Comparison of ENCODE assay signal across 37 cellular contexts in the genomic region with DNA sequence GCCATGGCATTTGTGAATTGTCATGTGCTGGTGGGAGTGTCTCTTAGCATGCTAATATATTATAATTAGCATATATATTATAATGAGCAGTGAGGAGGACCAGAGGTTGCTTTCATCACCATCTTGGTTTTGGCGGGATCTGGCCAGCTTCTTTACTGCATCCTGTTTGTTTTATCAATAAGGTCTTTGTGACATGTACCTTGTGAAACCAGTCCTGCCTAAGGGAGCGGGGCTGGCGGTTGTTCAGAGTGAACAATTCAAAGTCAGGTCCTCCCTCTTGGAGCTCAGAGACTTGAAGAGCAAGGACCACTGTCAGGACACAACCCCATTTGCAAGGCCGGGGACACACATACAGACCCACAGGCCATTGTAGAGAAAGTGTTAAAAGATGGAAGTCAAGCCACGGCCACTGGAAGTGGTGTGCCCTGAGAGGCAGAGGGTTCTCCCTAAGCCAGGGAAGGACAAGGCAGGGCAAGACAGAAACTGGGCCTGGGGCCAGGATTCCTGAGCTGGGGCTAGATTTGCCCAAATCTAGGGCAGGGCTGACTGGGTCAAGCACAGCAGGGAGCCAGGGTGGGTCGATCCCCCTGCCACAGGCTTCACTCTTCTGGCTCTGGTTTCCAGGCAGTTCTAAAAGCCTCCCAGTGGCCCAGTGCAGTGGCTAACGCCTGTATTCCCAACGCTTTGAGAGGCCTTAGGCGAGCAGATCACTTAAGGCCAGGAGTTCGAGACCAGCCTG. TPM values are rescaled to one million over a fixed set of nuclear protein-coding genes. Genes with fewer than 3 reads are reported as not detected.
"Had no signal": no experiment of that assay in that cellular context is flagged by ENCODE, and none has a peak within 500 bp of the region (broad histone marks: within the 10 kb centered on the region; RNA-seq: fewer than 3 reads in every experiment).

No MANE protein-coding gene starts in this region.

- H3K4me2 ChIP-seq: hepatocyte had no signal

- DNase-seq: activated CD4-positive, alpha-beta T cell treated with anti-CD3 and anti-CD28 coated beads, Interleukin-2, amount 10 ng/mL, durations not matched to agents 24 days and 14 days; activated naive CD4-positive, alpha-beta T cell; activated naive CD8-positive, alpha-beta T cell treated with anti-CD3 and anti-CD28 coated beads for 36 hours; activated T-cell treated with anti-CD3 and anti-CD28 coated beads for 4 hours; activated T-cell treated with anti-CD3 and anti-CD28 coated beads, Interleukin-2, amount 50 U/mL, for 72 hours; brain microvascular endothelial cell; effector memory CD8-positive, alpha-beta T cell; erythroblast; left cardiac atrium; left ventricle myocardium superior; mucosa of descending colon; ovary; retina; stimulated activated CD4-positive, alpha-beta T cell treated with anti-CD3 and anti-CD28 coated beads, Interleukin-1b, Interleukin-23, amount 100 ng/mL, for 48 hours; stimulated activated CD4-positive, alpha-beta T cell treated with anti-CD3 and anti-CD28 coated beads, Interleukin-4, amount 100 ng/mL, for 4 hours; stimulated activated CD8-positive, alpha-beta memory T cell treated with anti-CD3 and anti-CD28 coated beads, Interleukin-4, amount 100 ng/mL, for 48 hours; SW 1271; T-helper 9 cell; tibial artery; WERI-Rb-1 had no signal

- H3K79me2 ChIP-seq: hepatocyte had no signal

- ATAC-seq: activated CD4-positive, CD25-positive, alpha-beta regulatory T cell treated with anti-CD3 and anti-CD28 coated beads, Interleukin-2, amount 50 U/mL, for 24 hours; effector memory CD8-positive, alpha-beta T cell; gastroesophageal sphincter; left cardiac atrium; left ventricle myocardium superior; mucosa of descending colon; sciatic nerve; stimulated activated memory B cell treated with anti-CD40 and anti-IgM and Interleukin-4, amounts not matched to agents 10 μg/mL and 1 μg/mL and 100 μg/mL, for 72 hours had no signal

- H3K4me1 Mint-ChIP-seq: stimulated activated memory B cell treated with anti-CD40 and anti-IgM and Interleukin-4, amounts not matched to agents 10 μg/mL and 1 μg/mL and 100 μg/mL, for 72 hours had no signal

- H3K27me3 Mint-ChIP-seq: activated naive CD8-positive, alpha-beta T cell treated with anti-CD3 and anti-CD28 coated beads for 36 hours had no signal

- H3K9me3 Mint-ChIP-seq: activated CD4-positive, alpha-beta T cell treated with anti-CD3 and anti-CD28 coated beads, Interleukin-2, amount 10 ng/mL, durations not matched to agents 24 days and 14 days; activated T-cell treated with anti-CD3 and anti-CD28 coated beads, Interleukin-2, amount 50 U/mL, for 72 hours; effector memory CD8-positive, alpha-beta T cell; nephron; stimulated activated memory B cell treated with anti-CD40 and anti-IgM and Interleukin-4, amounts not matched to agents 10 μg/mL and 1 μg/mL and 100 μg/mL, for 72 hours; T-helper 1 cell treated with Interleukin-12 subunit alpha and Interleukin-12 subunit beta and Interleukin-4 antibody, amounts not matched to agents 30 μg/mL and 1 μg/mL, for 36 hours had no signal

- H3K4me1 ChIP-seq: ascending aorta, gastroesophageal sphincter, suprapubic skin, tibial artery had no signal

- H3K27ac Mint-ChIP-seq: activated CD4-positive, alpha-beta T cell treated with anti-CD3 and anti-CD28 coated beads, Interleukin-2, amount 10 ng/mL, durations not matched to agents 24 days and 14 days; activated naive CD8-positive, alpha-beta T cell treated with anti-CD3 and anti-CD28 coated beads for 36 hours; activated T-cell treated with anti-CD3 and anti-CD28 coated beads, Interleukin-2, amount 50 U/mL, for 72 hours; effector memory CD8-positive, alpha-beta T cell; progenitor cell of endocrine pancreas; stimulated activated memory B cell treated with anti-CD40 and anti-IgM and Interleukin-4, amounts not matched to agents 10 μg/mL and 1 μg/mL and 100 μg/mL, for 72 hours; T-helper 1 cell treated with Interleukin-12 subunit alpha and Interleukin-12 subunit beta and Interleukin-4 antibody, amounts not matched to agents 30 μg/mL and 1 μg/mL, for 36 hours had no signal

- H3K4me3 Mint-ChIP-seq: activated CD4-positive, alpha-beta T cell treated with anti-CD3 and anti-CD28 coated beads, Interleukin-2, amount 10 ng/mL, durations not matched to agents 24 days and 14 days; activated naive CD8-positive, alpha-beta T cell treated with anti-CD3 and anti-CD28 coated beads for 36 hours; activated T-cell treated with anti-CD3 and anti-CD28 coated beads, Interleukin-2, amount 50 U/mL, for 72 hours; effector memory CD8-positive, alpha-beta T cell; nephron; stimulated activated memory B cell treated with anti-CD40 and anti-IgM and Interleukin-4, amounts not matched to agents 10 μg/mL and 1 μg/mL and 100 μg/mL, for 72 hours; T-helper 1 cell treated with Interleukin-12 subunit alpha and Interleukin-12 subunit beta and Interleukin-4 antibody, amounts not matched to agents 30 μg/mL and 1 μg/mL, for 36 hours had no signal

- H3K4me3 ChIP-seq: ascending aorta, coronary artery, gastroesophageal sphincter, hepatocyte, mucosa of descending colon, ovary, skin epidermis, suprapubic skin, tibial artery had no signal

- H2AFZ ChIP-seq: hepatocyte had no signal

- H3K27ac ChIP-seq: ascending aorta, brain microvascular endothelial cell, coronary artery, gastroesophageal sphincter, hepatocyte, ovary, skin epidermis, suprapubic skin, tibial artery, WERI-Rb-1 had no signal

- H3K36me3 Mint-ChIP-seq: activated naive CD8-positive, alpha-beta T cell treated with anti-CD3 and anti-CD28 coated beads for 36 hours; stimulated activated memory B cell treated with anti-CD40 and anti-IgM and Interleukin-4, amounts not matched to agents 10 μg/mL and 1 μg/mL and 100 μg/mL, for 72 hours had no signal

- H3K9me3 ChIP-seq: ascending aorta, gastroesophageal sphincter, mucosa of descending colon, ovary, suprapubic skin, tibial artery had no signal

- FAIRE-seq: keratinocyte, TTC549 had no signal

- H3K36me3 ChIP-seq: ascending aorta, brain microvascular endothelial cell, gastroesophageal sphincter, ovary, suprapubic skin, tibial artery, WERI-Rb-1 had no signal

- H3K27me3 ChIP-seq: ascending aorta, brain microvascular endothelial cell, hepatocyte, ovary, tibial artery had no signal

RNA-seq across cellular contexts. Expression of a gene that starts 14.2 kb away (rescaled TPM):
- total RNA-seq: activated CD4-positive, alpha-beta T cell treated with anti-CD3 and anti-CD28 coated beads, Interleukin-2, amount 10 ng/mL, durations not matched to agents 24 days and 14 days; activated T-cell treated with anti-CD3 and anti-CD28 coated beads, Interleukin-2, amount 50 U/mL, for 72 hours; fibroblast of lung; fibroblast of villous mesenchyme; myocyte had no signal
- polyA plus RNA-seq: fibroblast of lung had no signal
